In the genomic region with DNA sequence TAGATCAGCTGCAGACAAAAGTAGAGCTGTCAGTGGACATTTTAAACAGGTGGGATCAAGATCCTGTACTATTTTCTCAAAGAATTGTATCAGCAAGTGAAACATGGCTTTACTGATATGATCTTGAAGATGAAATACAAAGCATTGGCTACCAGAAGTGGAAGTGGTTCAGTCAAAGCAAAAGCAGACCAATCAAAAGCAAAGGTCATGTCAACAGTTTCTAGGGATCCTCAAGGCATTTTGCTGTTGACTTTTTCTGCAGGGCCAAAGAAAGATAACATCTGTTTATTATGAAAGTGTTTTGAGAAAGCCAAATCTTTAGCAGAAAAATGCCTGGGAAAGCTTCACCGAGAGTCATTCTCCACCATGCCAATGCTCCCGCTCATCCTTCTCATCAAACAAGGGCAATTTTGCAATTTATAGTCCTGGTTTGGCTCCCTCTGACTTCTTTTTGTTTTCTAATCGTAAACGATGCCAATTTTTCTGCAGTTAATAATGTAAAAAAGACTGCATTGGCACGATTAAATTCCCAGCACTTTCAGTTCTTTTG, we compare ENCODE assay signal across 23 cellular contexts.
"Had no signal": no experiment of that assay in that cellular context is flagged by ENCODE, and none has a peak within 500 bp of the region (broad histone marks: within the 10 kb centered on the region; RNA-seq: fewer than 3 reads in every experiment).

No MANE protein-coding gene starts in this region.

- H3K27me3 Mint-ChIP-seq: natural killer cell treated with Interleukin-12 subunit alpha and Interleukin-12 subunit beta and Interleukin-15 and Interleukin-18, amount 100 ng/mL, for 72 hours had no signal

- H3K27ac ChIP-seq: brain microvascular endothelial cell, esophagus muscularis mucosa, foreskin keratinocyte, skin epidermis, upper lobe of right lung, WERI-Rb-1 had no signal

- DNase-seq: activated CD4-positive, alpha-beta T cell treated with anti-CD3 and anti-CD28 coated beads for 1 hour; activated CD8-positive, alpha-beta memory T cell treated with anti-CD3 and anti-CD28 coated beads for 24 hours; activated CD8-positive, alpha-beta memory T cell treated with anti-CD3 and anti-CD28 coated beads, Interleukin-2, amount 50 U/mL, for 48 hours; activated effector memory CD4-positive, alpha-beta T cell treated with Interleukin-2 at 50 U/mL for 16 hours; activated naive CD4-positive, alpha-beta T cell treated with anti-CD3 and anti-CD28 coated beads, Interleukin-2, amount 10 ng/mL, durations not matched to agents 7 days and 5 days; activated naive CD8-positive, alpha-beta T cell treated with anti-CD3 and anti-CD28 coated beads, Interleukin-2, amount 50 U/mL, for 24 hours; activated T-cell treated with anti-CD3 and anti-CD28 coated beads, Interleukin-2, amount 50 U/mL, for 48 hours; aorta; brain microvascular endothelial cell; cortex of kidney; effector CD4-positive, alpha-beta T cell; foreskin keratinocyte; hypothalamus; stimulated activated naive CD8-positive, alpha-beta T cell treated with anti-CD3 and anti-CD28 coated beads, Interleukin-15, amount 100 ng/mL, for 72 hours; T-helper 2 cell; upper lobe of right lung; WERI-Rb-1 had no signal

- H3K4me1 ChIP-seq: esophagus muscularis mucosa, foreskin keratinocyte, upper lobe of right lung had no signal

- ATAC-seq: activated naive CD8-positive, alpha-beta T cell treated with anti-CD3 and anti-CD28 coated beads, Interleukin-2, amount 50 U/mL, for 24 hours; foreskin keratinocyte; left lobe of liver; natural killer cell treated with Interleukin-12 subunit alpha and Interleukin-12 subunit beta and Interleukin-15 and Interleukin-18, amount 100 ng/mL, for 72 hours; stimulated activated naive CD8-positive, alpha-beta T cell treated with anti-CD3 and anti-CD28 coated beads, Interleukin-15, amount 100 ng/mL, for 72 hours; upper lobe of right lung had no signal

- H3K36me3 Mint-ChIP-seq: activated naive CD4-positive, alpha-beta T cell treated with anti-CD3 and anti-CD28 coated beads, Interleukin-2, amount 10 ng/mL, durations not matched to agents 7 days and 5 days; natural killer cell treated with Interleukin-12 subunit alpha and Interleukin-12 subunit beta and Interleukin-15 and Interleukin-18, amount 100 ng/mL, for 72 hours had no signal

- H3K9me3 ChIP-seq: esophagus muscularis mucosa, upper lobe of right lung had no signal

- H3K4me3 ChIP-seq: esophagus muscularis mucosa, lung, skin epidermis, upper lobe of right lung had no signal

- H3K27ac Mint-ChIP-seq: activated naive CD4-positive, alpha-beta T cell treated with anti-CD3 and anti-CD28 coated beads, Interleukin-2, amount 10 ng/mL, durations not matched to agents 7 days and 5 days; activated naive CD8-positive, alpha-beta T cell treated with anti-CD3 and anti-CD28 coated beads, Interleukin-2, amount 50 U/mL, for 24 hours; natural killer cell treated with Interleukin-12 subunit alpha and Interleukin-12 subunit beta and Interleukin-15 and Interleukin-18, amount 100 ng/mL, for 72 hours; stimulated activated naive CD8-positive, alpha-beta T cell treated with anti-CD3 and anti-CD28 coated beads, Interleukin-15, amount 100 ng/mL, for 72 hours had no signal

- H3K27me3 ChIP-seq: brain microvascular endothelial cell, esophagus muscularis mucosa, upper lobe of right lung had no signal

- H3K9me3 Mint-ChIP-seq: activated naive CD4-positive, alpha-beta T cell treated with anti-CD3 and anti-CD28 coated beads, Interleukin-2, amount 10 ng/mL, durations not matched to agents 7 days and 5 days; central memory CD8-positive, alpha-beta T cell; stimulated activated naive CD8-positive, alpha-beta T cell treated with anti-CD3 and anti-CD28 coated beads, Interleukin-15, amount 100 ng/mL, for 72 hours had no signal

- H3K36me3 ChIP-seq: brain microvascular endothelial cell, esophagus muscularis mucosa, upper lobe of right lung, WERI-Rb-1 had no signal

- H3K4me3 Mint-ChIP-seq: activated naive CD4-positive, alpha-beta T cell treated with anti-CD3 and anti-CD28 coated beads, Interleukin-2, amount 10 ng/mL, durations not matched to agents 7 days and 5 days; activated naive CD8-positive, alpha-beta T cell treated with anti-CD3 and anti-CD28 coated beads, Interleukin-2, amount 50 U/mL, for 24 hours; central memory CD8-positive, alpha-beta T cell; natural killer cell treated with Interleukin-12 subunit alpha and Interleukin-12 subunit beta and Interleukin-15 and Interleukin-18, amount 100 ng/mL, for 72 hours; stimulated activated naive CD8-positive, alpha-beta T cell treated with anti-CD3 and anti-CD28 coated beads, Interleukin-15, amount 100 ng/mL, for 72 hours had no signal

- H3K4me1 Mint-ChIP-seq: activated naive CD4-positive, alpha-beta T cell treated with anti-CD3 and anti-CD28 coated beads, Interleukin-2, amount 10 ng/mL, durations not matched to agents 7 days and 5 days; activated naive CD8-positive, alpha-beta T cell treated with anti-CD3 and anti-CD28 coated beads, Interleukin-2, amount 50 U/mL, for 24 hours; central memory CD8-positive, alpha-beta T cell; stimulated activated naive CD8-positive, alpha-beta T cell treated with anti-CD3 and anti-CD28 coated beads, Interleukin-15, amount 100 ng/mL, for 72 hours had no signal
